14 cellular contexts compared by ENCODE assay signal in genomic region chr6:24600903-24601302, GRCh38. TPM values are rescaled to one million over a fixed set of nuclear protein-coding genes. Genes with fewer than 3 reads are reported as not detected.
DNase-seq lines count a peak whose midpoint lies in the region; TF ChIP-seq lines count a peak whose summit lies in the region.
"Had no signal": no experiment of that assay in that cellular context is flagged by ENCODE, and none has a peak within 500 bp of the region (broad histone marks: within the 10 kb centered on the region; RNA-seq: fewer than 3 reads in every experiment).

No MANE protein-coding gene starts in this region.

- H3K36me3 Mint-ChIP-seq in endodermal cell (ENCODE audit: low read depth): no peaks in the 10 kb centered on the region
- H3K36me3 Mint-ChIP-seq: natural killer cell treated with Interleukin-12 subunit alpha and Interleukin-12 subunit beta and Interleukin-15 and Interleukin-18, amount 100 ng/mL, for 72 hours had no signal

- DNase-seq in AG09309 (ENCODE audit: low read depth): no peak
- no peak for DNase-seq in GM10248 (ENCODE audit: extremely low spot score)
- DNase-seq in NAMALWA (ENCODE audit: low spot score): peak; percentile 11
- DNase-seq in endodermal cell: peak; percentile 65
- no peak for DNase-seq in CD1c-positive myeloid dendritic cell (ENCODE audit: extremely low spot score)
- DNase-seq in ecto neural progenitor cell (ENCODE audit: low spot score): no peak
- no peak for DNase-seq in cerebellar cortex (ENCODE audit: low spot score)
- DNase-seq: activated CD8-positive, alpha-beta memory T cell treated with anti-CD3 and anti-CD28 coated beads, Interleukin-2, amount 50 U/mL, for 4 hours; left lung; NCI-H1694; stomach had no signal

- no peaks in the 10 kb centered on the region for H3K4me1 Mint-ChIP-seq in endodermal cell

- TF ChIP-seq CTCF in AG09309 (IDR thresholded peaks at IDR 0.05; ENCODE audit: control insufficient read depth, insufficient read depth, low read depth, low read length, missing control alignments) (peak; percentile 8), GM10248 (IDR thresholded peaks at IDR 0.05; ENCODE audit: control extremely low read depth, extremely low read depth, low read depth, missing control alignments) (peak; percentile 9), endodermal cell (conservative IDR thresholded peaks at IDR 0.05) (peak; percentile 62)

- no peaks in the 10 kb centered on the region for H3K4me1 ChIP-seq in endodermal cell (ENCODE audit: control insufficient read depth, insufficient read depth, low read length)
- H3K4me1 ChIP-seq: esophagus muscularis mucosa, left lung, SJSA1, stomach had no signal

- H3K27ac ChIP-seq in endodermal cell (ENCODE audit: low read depth, low read length): no peak overlapping the region
- H3K27ac ChIP-seq: esophagus muscularis mucosa, left lung, SJSA1, stomach had no signal

- CTCF ChIA-PET in GM10248 (lab: Yijun Ruan, JAX): no interaction called here

- no peaks in the 10 kb centered on the region for H3K9me3 ChIP-seq in endodermal cell (ENCODE audit: control insufficient read depth, low read length)
- H3K9me3 ChIP-seq: esophagus muscularis mucosa, left lung, SJSA1, stomach had no signal

- no peaks in the 10 kb centered on the region for H3K27me3 ChIP-seq in endodermal cell (ENCODE audit: control insufficient read depth, insufficient read depth, low read length, poor library complexity, severe bottlenecking)
- H3K27me3 ChIP-seq: esophagus muscularis mucosa, left lung, SJSA1, stomach had no signal

- no peaks in the 10 kb centered on the region for H3K9me3 Mint-ChIP-seq in endodermal cell
- H3K9me3 Mint-ChIP-seq: natural killer cell treated with Interleukin-12 subunit alpha and Interleukin-12 subunit beta and Interleukin-15 and Interleukin-18, amount 100 ng/mL, for 72 hours had no signal

- no peaks in the 10 kb centered on the region for H3K36me3 ChIP-seq in endodermal cell (ENCODE audit: control insufficient read depth, insufficient read depth, low read length)
- H3K36me3 ChIP-seq: esophagus muscularis mucosa, left lung, SJSA1, stomach had no signal

- 60 to 61% methylated on average over 3 to 4 of the region's 4 CpGs for WGBS in endodermal cell (ENCODE audit: insufficient coverage in 1 of 2, insufficient read length in 1 of 2), 2 experiments

- peaks cover 2% of the 10 kb centered on the region for H3K27me3 Mint-ChIP-seq in endodermal cell (ENCODE audit: insufficient read depth)

- H3K4me3 Mint-ChIP-seq in endodermal cell: no peak overlapping the region
- H3K4me3 Mint-ChIP-seq: natural killer cell treated with Interleukin-12 subunit alpha and Interleukin-12 subunit beta and Interleukin-15 and Interleukin-18, amount 100 ng/mL, for 72 hours had no signal

- no peak overlapping the region for H3K9ac ChIP-seq in endodermal cell (ENCODE audit: extremely low read depth, low read length, poor library complexity, severe bottlenecking)

- no peak overlapping the region for H3K4me3 ChIP-seq in AG09309 (ENCODE audit: control insufficient read depth, low read depth, low read length)
- H3K4me3 ChIP-seq in endodermal cell (ENCODE audit: low read length): no peak overlapping the region
- H3K4me3 ChIP-seq: esophagus muscularis mucosa, left lung, SJSA1, stomach had no signal

- POLR2A ChIA-PET in GM10248 (lab: Yijun Ruan, JAX): no interaction called here

- H3K27ac Mint-ChIP-seq in endodermal cell: no peak overlapping the region
- H3K27ac Mint-ChIP-seq: natural killer cell treated with Interleukin-12 subunit alpha and Interleukin-12 subunit beta and Interleukin-15 and Interleukin-18, amount 100 ng/mL, for 72 hours had no signal

RNA-seq across cellular contexts. Expression of gene KIAA0319, which starts 45.1 kb away (rescaled TPM):
- total RNA-seq in endodermal cell: under 1 TPM; 0.48 to 0.75 TPM
- 0.28 TPM for polyA plus RNA-seq in endodermal cell (2013, experiment 1 of 2)
- 0.25 TPM for polyA plus RNA-seq in endodermal cell (2013, experiment 2 of 2)
- total RNA-seq: SJSA1 had no signal

Comparison
In these comparisons a context has a peak if more than half of its experiments do, and no peak if none do; other contexts are left out.
1. DNase-seq: peak in NAMALWA (single experiment) and endodermal cell (single experiment); none in AG09309 (single experiment), GM10248 (single experiment), CD1c-positive myeloid dendritic cell (single experiment), ecto neural progenitor cell (single experiment) and cerebellar cortex (single experiment).
2. CTCF ChIP-seq: peak in every context shown above with its lines; median percentile 62 in endodermal cell; 9 in GM10248; 8 in AG09309.